Comparison of ENCODE assay signal across 8 cellular contexts in genomic region chr5:142107729-142108431, GRCh38. TPM values are rescaled to one million over a fixed set of nuclear protein-coding genes. Genes with fewer than 3 reads are reported as not detected.
DNase-seq lines count a peak whose midpoint lies in the region; ATAC-seq and TF ChIP-seq lines count a peak whose summit lies in the region.

No MANE protein-coding gene starts in this region.

- H3K36me3 Mint-ChIP-seq in brain: peaks cover 17% of the 10 kb centered on the region

- H3K36me3 ChIP-seq in heart left ventricle (no peaks in the 10 kb centered on the region), mesodermal cell (ENCODE audit: control insufficient read depth, insufficient read depth, low read length) (no peaks in the 10 kb centered on the region), vagina (no peaks in the 10 kb centered on the region)

- H3K27ac Mint-ChIP-seq in brain: peak overlapping the region; percentile 96 to 99 (median 98)

- H3K9me3 ChIP-seq in heart left ventricle: no peaks in the 10 kb centered on the region
- no peaks in the 10 kb centered on the region for H3K9me3 ChIP-seq in mesodermal cell (ENCODE audit: control insufficient read depth, low read length)
- no peaks in the 10 kb centered on the region for H3K9me3 ChIP-seq in vagina

- H3K27ac ChIP-seq in heart left ventricle: peak overlapping the region; percentile 94 to 99 (median 98)
- H3K27ac ChIP-seq in mesodermal cell (ENCODE audit: low read depth, low read length, severe bottlenecking): no peak overlapping the region
- peak overlapping the region; percentile 98 for H3K27ac ChIP-seq in vagina

- H3K4me3 ChIP-seq in heart left ventricle (peak overlapping the region in 9 of 12 donors; percentile 73 to 92 (median 87)), mesodermal cell (ENCODE audit: extremely low read depth, insufficient read depth, low read length, poor library complexity, severe bottlenecking) (peak overlapping the region; percentile 83), vagina (peak overlapping the region; percentile 69 to 74)

- TF ChIP-seq POLR2A in heart left ventricle (IDR thresholded peaks at IDR 0.05) (no peak), vagina (IDR thresholded peaks at IDR 0.05) (no peak)

- peaks cover 50% of the 10 kb centered on the region for H3K4me1 Mint-ChIP-seq in brain

- DNase-seq in heart left ventricle (no peak), Right ventricle myocardium superior (no peak), vagina (ENCODE audit: extremely low spot score in 2 of 2) (no peak), NCI-H345 (lab: John Stamatoyannopoulos, UW) (no peak), head of caudate nucleus (no peak)
- no peak for DNase-seq in activated CD4-positive, alpha-beta T cell treated with anti-CD3 and anti-CD28 coated beads, Interleukin-2, amount 50 U/mL, for 48 hours

- peaks cover 4 to 46% (median 26%) of the 10 kb centered on the region in 12 donors for H3K4me1 ChIP-seq in heart left ventricle
- no peaks in the 10 kb centered on the region for H3K4me1 ChIP-seq in mesodermal cell (ENCODE audit: control insufficient read depth, insufficient read depth, low read length, poor library complexity, severe bottlenecking)
- peaks cover 40% of the 10 kb centered on the region for H3K4me1 ChIP-seq in vagina

- peaks cover under 1 to 7% (median 4%) of the 10 kb centered on the region in 5 experiments for H3K9me3 Mint-ChIP-seq in brain

- 66 to 76% (median 76%) methylated on average over 11 of the region's 11 CpGs for WGBS in heart left ventricle, 4 donors
- WGBS in mesodermal cell (ENCODE audit: insufficient coverage in 2 of 2), 2 experiments: 65 to 72% methylated on average over 8 to 9 of the region's 11 CpGs

- no peak for ATAC-seq in heart left ventricle
- ATAC-seq in Right ventricle myocardium superior (ENCODE audit: poor library complexity): no peak

- H3K27me3 ChIP-seq in heart left ventricle: no peaks in the 10 kb centered on the region
- no peaks in the 10 kb centered on the region for H3K27me3 ChIP-seq in vagina

- TF ChIP-seq CTCF in heart left ventricle (IDR thresholded peaks at IDR 0.05): no peak
- no peak for TF ChIP-seq CTCF in brain (conservative IDR thresholded peaks at IDR 0.05)
- TF ChIP-seq CTCF in vagina (IDR thresholded peaks at IDR 0.05): no peak

- intact Hi-C loops in heart left ventricle (cut with DNase I) (loop anchor here in 7 of 10 donors (2.0 to 5.0 kb wide), 7 partner anchors 46 to 96 kb away; partner anchors contain the start of gene GNPDA1 (in 3 of the 7)), Right ventricle myocardium superior (cut with DNase I) (loop anchor here (5.0 kb wide), 1 partner anchor 96 kb away; the partner anchor contains the start of gene GNPDA1), vagina (cut with DNase I) (no loop called here), head of caudate nucleus (cut with DNase I) (loop anchor here (5.0 kb wide), 2 partner anchors 46 to 91 kb away; no protein-coding TSS in a partner anchor)

- peak overlapping the region; percentile 80 to 99 (median 85) for H3K4me3 Mint-ChIP-seq in brain

- peaks cover 15% of the 10 kb centered on the region for H3K27me3 Mint-ChIP-seq in brain

RNA-seq across cellular contexts. Expression of gene NDFIP1, which starts 0.7 kb away (rescaled TPM):
- total RNA-seq in heart left ventricle: 10 to 100 TPM; 51.4 to 69.3 (median 62.1) TPM
- polyA plus RNA-seq in heart left ventricle: 10 to 100 TPM; 26.6 to 49.8 TPM
- 50.7 TPM for total RNA-seq in Right ventricle myocardium superior
- 108 TPM for polyA plus RNA-seq in brain (ENCODE audit: insufficient read depth, low read depth, low replicate concordance)
- 46.7 TPM for polyA plus RNA-seq in mesodermal cell (2013, experiment 1 of 2)
- 49.4 TPM for polyA plus RNA-seq in mesodermal cell (2013, experiment 2 of 2)
- total RNA-seq in vagina: 178 TPM
